ENCODE assay signal across 9 cellular contexts in the genomic region with DNA sequence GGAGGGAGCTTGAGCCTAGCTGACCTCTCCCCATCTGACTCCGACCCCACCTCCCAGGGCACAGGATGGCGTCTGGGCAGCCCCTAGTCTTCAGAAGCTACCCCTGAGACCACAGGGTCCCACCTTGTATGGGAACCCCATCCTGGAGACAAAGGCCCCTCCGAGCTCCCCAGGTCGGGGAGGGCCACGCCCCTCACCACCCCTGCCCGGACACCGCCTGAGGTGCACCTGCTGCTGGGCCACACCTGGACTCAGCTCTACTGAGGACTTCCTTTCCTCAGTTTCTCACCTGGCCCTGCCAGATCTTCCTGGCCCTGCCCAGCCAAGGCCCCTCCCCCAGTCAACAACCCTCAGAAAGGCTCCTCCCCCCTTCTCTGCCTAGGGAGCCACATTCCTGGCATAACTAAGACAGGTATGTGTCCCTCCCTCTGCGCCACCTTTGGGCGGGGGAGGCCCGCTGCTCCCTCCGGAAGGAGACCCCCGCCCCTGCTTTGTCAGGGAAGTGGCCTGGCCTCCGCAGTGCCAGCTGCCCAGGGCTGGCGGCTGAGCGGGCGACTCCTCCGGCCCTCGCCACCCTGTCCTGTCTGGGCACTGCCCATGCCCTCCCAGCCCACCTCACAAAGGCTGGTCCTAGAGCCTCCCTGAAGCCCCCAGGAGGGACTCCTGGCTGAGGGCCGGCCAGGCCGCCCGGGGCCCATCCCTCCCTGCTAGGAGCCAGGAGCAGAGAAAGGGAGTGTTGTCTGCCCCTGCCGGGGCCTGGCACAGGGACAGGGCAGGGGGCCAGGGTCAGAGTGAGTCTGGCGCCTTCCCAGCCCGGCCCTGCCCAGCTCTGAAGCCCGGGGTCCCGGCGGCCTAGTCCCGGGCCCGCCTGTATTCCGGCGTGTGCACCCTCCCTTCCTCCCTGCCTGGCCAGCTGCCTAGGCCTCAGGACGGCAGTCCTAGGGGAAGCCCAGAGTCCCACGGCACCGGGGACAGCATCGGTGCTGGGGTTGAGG. TPM values are rescaled to one million over a fixed set of nuclear protein-coding genes. Genes with fewer than 3 reads are reported as not detected.
DNase-seq lines count a peak whose midpoint lies in the region; ATAC-seq, FAIRE-seq and TF ChIP-seq lines count a peak whose summit lies in the region.
"Had no signal": no experiment of that assay in that cellular context is flagged by ENCODE, and none has a peak within 500 bp of the region (broad histone marks: within the 10 kb centered on the region; RNA-seq: fewer than 3 reads in every experiment).

No MANE protein-coding gene starts in this region.

- peak overlapping the region; percentile 81 for H3K9ac ChIP-seq in keratinocyte (ENCODE audit: control insufficient read depth, extremely low read depth, insufficient read depth, low read length)

- peaks cover 76% of the 10 kb centered on the region for H3K79me2 ChIP-seq in keratinocyte (ENCODE audit: control insufficient read depth, insufficient read depth, low read length)

- H3K4me3 ChIP-seq in breast epithelium (peak overlapping the region in 2 of 3 donors; percentile 48 to 67), keratinocyte (ENCODE audit: control insufficient read depth in 2 of 3, extremely low read depth in 1 of 3, insufficient read depth in 2 of 3, low read depth in 1 of 3, low read length in 3 of 3) (peak overlapping the region; percentile 46 to 80 (median 69)), suprapubic skin (peak overlapping the region; percentile 39), adrenal gland (no peak overlapping the region), tibial artery (no peak overlapping the region)

- H3K4me1 ChIP-seq in breast epithelium: peaks cover 4 to 22% of the 10 kb centered on the region in 2 donors
- peaks cover 50% of the 10 kb centered on the region for H3K4me1 ChIP-seq in keratinocyte (ENCODE audit: control insufficient read depth, extremely low read depth, insufficient read depth, low read length)
- H3K4me1 ChIP-seq in suprapubic skin: peaks cover 64% of the 10 kb centered on the region
- H3K4me1 ChIP-seq in adrenal gland (replicated peaks in 1 of 2): peaks cover 12% of the 10 kb centered on the region in 2 donors
- peaks cover 0 to 48% (median 12%) of the 10 kb centered on the region in 4 donors for H3K4me1 ChIP-seq in tibial artery

- H3K9me1 ChIP-seq in keratinocyte (ENCODE audit: control insufficient read depth, extremely low read depth, insufficient read depth, low read length): no peaks in the 10 kb centered on the region

- WGBS in suprapubic skin: 53% methylated on average over 9 of the region's 35 CpGs
- WGBS in adrenal gland, 4 donors: 62 to 86% (median 67%) methylated on average over 20 to 35 of the region's 35 CpGs

- H3K9me3 ChIP-seq in breast epithelium (no peaks in the 10 kb centered on the region), keratinocyte (ENCODE audit: control insufficient read depth, low read depth, low read length) (no peaks in the 10 kb centered on the region), suprapubic skin (no peaks in the 10 kb centered on the region), adrenal gland (replicated peaks in 1 of 3) (no peaks in the 10 kb centered on the region), tibial artery (no peaks in the 10 kb centered on the region)

- no peak for TF ChIP-seq EP300 in suprapubic skin (IDR thresholded peaks at IDR 0.05)

- ATAC-seq in HG02981 (IDR thresholded peaks at IDR 0.05; ENCODE audit: unreplicated experiment): no peak
- ATAC-seq: SK-N-SH treated with all-trans-retinoic acid at 6 μM for 48 hours had no signal

- TF ChIP-seq POLR2A in breast epithelium (IDR thresholded peaks at IDR 0.05) (peak; percentile 6), suprapubic skin (IDR thresholded peaks at IDR 0.05) (no peak), adrenal gland (IDR thresholded peaks at IDR 0.05) (no peak), erythroblast (IDR thresholded peaks at IDR 0.05; ENCODE audit: low read length) (no peak)

- H3K4me2 ChIP-seq in keratinocyte (ENCODE audit: control insufficient read depth, extremely low read depth, insufficient read depth, low read depth, low read length): peak overlapping the region; percentile 94

- H4K20me1 ChIP-seq in keratinocyte (ENCODE audit: control insufficient read depth, extremely low read depth, insufficient read depth, low read length): peaks cover 3% of the 10 kb centered on the region

- TF ChIP-seq CTCF in breast epithelium (IDR thresholded peaks at IDR 0.05) (no peak), keratinocyte (optimal IDR thresholded peaks at IDR 0.05 in 1 of 3, IDR thresholded peaks at IDR 0.05 in 1 of 3, conservative IDR thresholded peaks at IDR 0.05 in 1 of 3; ENCODE audit: extremely low read depth in 1 of 3, insufficient read depth in 2 of 3, low read length in 3 of 3) (no peak), suprapubic skin (IDR thresholded peaks at IDR 0.05) (no peak), adrenal gland (IDR thresholded peaks at IDR 0.05) (no peak), tibial artery (IDR thresholded peaks at IDR 0.05) (no peak)

- intact Hi-C loops in breast epithelium (cut with DNase I; ENCODE audit: low total_unique reads) (loop anchor here (10.0 kb wide), 1 partner anchor 460 kb away; no protein-coding TSS in a partner anchor), adrenal gland (cut with DNase I) (no loop called here), tibial artery (cut with DNase I; ENCODE audit: low total_unique reads) (loop anchor here (5.0 kb wide), 1 partner anchor 48 kb away; the partner anchor contains the start of gene RNF223)

- H3K27me3 ChIP-seq in breast epithelium: no peaks in the 10 kb centered on the region
- H3K27me3 ChIP-seq in keratinocyte (ENCODE audit: control insufficient read depth, extremely low read depth, insufficient read depth, low read length): no peaks in the 10 kb centered on the region
- no peaks in the 10 kb centered on the region for H3K27me3 ChIP-seq in suprapubic skin
- H3K27me3 ChIP-seq in adrenal gland: peaks cover 13% of the 10 kb centered on the region
- H3K27me3 ChIP-seq in tibial artery: peaks cover 0 to 2% of the 10 kb centered on the region in 2 donors

- H2AFZ ChIP-seq in keratinocyte (ENCODE audit: control insufficient read depth, low read length): no peak overlapping the region

- peak; percentile 93 for DNase-seq in HT-29 (ENCODE audit: low spot score)
- peak; percentile 74 to 92 for DNase-seq in breast epithelium (ENCODE audit: low spot score in 2 of 2)
- peak; percentile 82 for DNase-seq in keratinocyte (ENCODE audit: low read depth, low spot score)
- no peak for DNase-seq in suprapubic skin (ENCODE audit: low spot score in 2 of 2)
- no peak for DNase-seq in adrenal gland
- no peak for DNase-seq in erythroblast (lab: John Stamatoyannopoulos, UW)
- DNase-seq in tibial artery: no peak

- dilution Hi-C loops in keratinocyte (cut with MboI; ENCODE audit: extremely low pct_ligation_motif_present, low sequenced_read_pairs): no loop called here

- FAIRE-seq in keratinocyte (lab: Jason Lieb, UNC): peak; percentile 86

- H3K36me3 ChIP-seq in breast epithelium (no peaks in the 10 kb centered on the region), keratinocyte (ENCODE audit: control insufficient read depth in 2 of 2, extremely low read depth in 1 of 2, insufficient read depth in 2 of 2, low read length in 2 of 2) (peaks cover 27 to 32% of the 10 kb centered on the region in 2 experiments), suprapubic skin (no peaks in the 10 kb centered on the region), adrenal gland (replicated peaks in 1 of 2) (no peaks in the 10 kb centered on the region), tibial artery (no peaks in the 10 kb centered on the region)

- H3K27ac ChIP-seq in breast epithelium (peak overlapping the region; percentile 92 to 93), keratinocyte (ENCODE audit: control insufficient read depth, insufficient read depth, low read length) (peak overlapping the region; percentile 74), suprapubic skin (peak overlapping the region; percentile 66), adrenal gland (no peak overlapping the region), tibial artery (no peak overlapping the region)

RNA-seq across cellular contexts. Expression of gene AGRN, which starts 4.8 kb away (rescaled TPM):
- total RNA-seq in HT-29 (2014; rRNA removed; shearing (Covaris generic)): 683 and 894 TPM in 2 replicates
- total RNA-seq in breast epithelium: 10 to 100 TPM in 2 of 3 donors, 1 to 10 TPM in 1; 9.1 to 37.0 (median 30.5) TPM
- 72.4 to 128 TPM (median 115 TPM) in 3 replicates for polyA plus RNA-seq in keratinocyte
- polyA plus RNA-seq in keratinocyte (2011; ENCODE audit: low read depth): 39.1 TPM
- polyA plus RNA-seq in keratinocyte (2011; cell fraction: cytosol; rRNA removed): 16.3 and 42.4 TPM in 2 replicates
- polyA plus RNA-seq in keratinocyte (2011; cell fraction: nucleus; rRNA removed): 502 and 631 TPM in 2 replicates
- polyA plus RNA-seq in keratinocyte (2012; ENCODE audit: low replicate concordance): 81.1 and 250 TPM in 2 replicates
- 138 to 307 TPM (median 166 TPM) in 3 replicates for polyA minus RNA-seq in keratinocyte
- 279 TPM for polyA minus RNA-seq in keratinocyte (2011; cell fraction: cytosol; rRNA and poly(A)+ RNA removed)
- 641 and 796 TPM in 2 replicates for polyA minus RNA-seq in keratinocyte (2011; cell fraction: nucleus; rRNA and poly(A)+ RNA removed)
- total RNA-seq in suprapubic skin: 10 to 100 TPM; 50.6 to 84.8 (median 71.1) TPM
- 10 to 100 TPM in 6 of 8 donors, 1 to 10 TPM in 2; 6.0 to 20.5 (median 14.0) TPM for total RNA-seq in adrenal gland
- polyA plus RNA-seq in adrenal gland: 10 to 100 TPM in 2 of 3 donors, 1 to 10 TPM in 1; 2.2 to 27.8 (median 10.2) TPM

RNA-seq across cellular contexts. Expression of gene ISG15, which starts 11.4 kb away (rescaled TPM):
- 706 and 895 TPM in 2 replicates for total RNA-seq in HT-29 (2014; rRNA removed; shearing (Covaris generic))
- total RNA-seq in breast epithelium: 10 to 100 TPM; 15.5 to 31.5 (median 18.0) TPM
- 222 to 711 TPM (median 246 TPM) in 3 replicates for polyA plus RNA-seq in keratinocyte
- polyA plus RNA-seq in keratinocyte (2011; ENCODE audit: low read depth): 26.1 TPM
- 145 and 468 TPM in 2 replicates for polyA plus RNA-seq in keratinocyte (2011; cell fraction: cytosol; rRNA removed)
- 104 and 161 TPM in 2 replicates for polyA plus RNA-seq in keratinocyte (2011; cell fraction: nucleus; rRNA removed)
- polyA plus RNA-seq in keratinocyte (2012; ENCODE audit: low replicate concordance): 16.6 and 445 TPM in 2 replicates
- polyA minus RNA-seq in keratinocyte: 93.8 to 242 TPM (median 129 TPM) in 3 replicates
- 327 TPM for polyA minus RNA-seq in keratinocyte (2011; cell fraction: cytosol; rRNA and poly(A)+ RNA removed)
- polyA minus RNA-seq in keratinocyte (2011; cell fraction: nucleus; rRNA and poly(A)+ RNA removed): 62.5 and 82.8 TPM in 2 replicates
- total RNA-seq in suprapubic skin: 10 to 100 TPM in 1 of 4 donors, 1 to 10 TPM in 3; 5.4 to 10.1 (median 7.9) TPM
- total RNA-seq in adrenal gland: 10 to 100 TPM; 11.5 to 58.1 (median 24.3) TPM
- 100 to 1,000 TPM in 2 of 3 donors, 1 to 10 TPM in 1; 1.7 to 308 (median 220) TPM for polyA plus RNA-seq in adrenal gland

RNA-seq across cellular contexts. Expression of gene HES4, which starts 24.8 kb away (rescaled TPM):
- total RNA-seq in HT-29 (2014; rRNA removed; shearing (Covaris generic)): 110 and 139 TPM in 2 replicates
- 10 to 100 TPM in 2 of 3 donors, 1 to 10 TPM in 1; 8.3 to 36.4 (median 34.2) TPM for total RNA-seq in breast epithelium
- polyA plus RNA-seq in keratinocyte: 3.0 to 14.7 TPM (median 3.1 TPM) in 3 replicates
- 9.0 TPM for polyA plus RNA-seq in keratinocyte (2011; ENCODE audit: low read depth)
- polyA plus RNA-seq in keratinocyte (2011; cell fraction: cytosol; rRNA removed): 4.3 and 19.7 TPM in 2 replicates
- 35.8 and 69.8 TPM in 2 replicates for polyA plus RNA-seq in keratinocyte (2011; cell fraction: nucleus; rRNA removed)
- polyA plus RNA-seq in keratinocyte (2012; ENCODE audit: low replicate concordance): 4.7 and 19.6 TPM in 2 replicates
- 0.35 to 0.79 TPM (median 0.76 TPM) in 3 replicates for polyA minus RNA-seq in keratinocyte
- polyA minus RNA-seq in keratinocyte (2011; cell fraction: cytosol; rRNA and poly(A)+ RNA removed): 22.4 TPM
- 5.4 and 11.4 TPM in 2 replicates for polyA minus RNA-seq in keratinocyte (2011; cell fraction: nucleus; rRNA and poly(A)+ RNA removed)
- 10 to 100 TPM; 12.7 to 34.8 (median 31.6) TPM for total RNA-seq in suprapubic skin
- 10 to 100 TPM in 1 of 8 donors, 1 to 10 TPM in 7; 3.1 to 14.5 (median 6.4) TPM for total RNA-seq in adrenal gland
- 10 to 100 TPM in 2 of 3 donors, not detected in 1; 27.3 to 29.8 TPM for polyA plus RNA-seq in adrenal gland

RNA-seq across cellular contexts. Expression of gene PERM1, which starts 42.8 kb away (rescaled TPM):
- 0.03 TPM in 1 of 2 replicates, not detected in the other for total RNA-seq in HT-29 (2014; rRNA removed; shearing (Covaris generic))
- total RNA-seq in breast epithelium: 1 to 10 TPM in 1 of 3 donors, under 1 TPM in 1, not detected in 1; 0.33 to 1.9 TPM
- not detected in 3 replicates for polyA plus RNA-seq in keratinocyte
- polyA plus RNA-seq in keratinocyte (2011; ENCODE audit: low read depth): not detected
- not detected in 2 replicates for polyA plus RNA-seq in keratinocyte (2011; cell fraction: cytosol; rRNA removed)
- polyA plus RNA-seq in keratinocyte (2011; cell fraction: nucleus; rRNA removed): not detected in 2 replicates
- polyA plus RNA-seq in keratinocyte (2012; ENCODE audit: low replicate concordance): 6.3 and 8.5 TPM in 2 replicates
- not detected in 3 replicates for polyA minus RNA-seq in keratinocyte
- not detected for polyA minus RNA-seq in keratinocyte (2011; cell fraction: cytosol; rRNA and poly(A)+ RNA removed)
- not detected in 2 replicates for polyA minus RNA-seq in keratinocyte (2011; cell fraction: nucleus; rRNA and poly(A)+ RNA removed)
- under 1 TPM; 0.24 to 0.93 (median 0.44) TPM for total RNA-seq in suprapubic skin
- total RNA-seq in adrenal gland: under 1 TPM in 5 of 8 donors, not detected in 3; 0.13 to 0.28 (median 0.14) TPM
- polyA plus RNA-seq in adrenal gland: under 1 TPM in 2 of 3 donors, not detected in 1; 0.40 to 0.88 TPM

RNA-seq across cellular contexts. Expression of gene RNF223, which starts 49.4 kb away (rescaled TPM):
- total RNA-seq in HT-29 (2014; rRNA removed; shearing (Covaris generic)): 16.2 and 16.5 TPM in 2 replicates
- total RNA-seq in breast epithelium (1 to 10 TPM in 1 of 3 donors, under 1 TPM in 1, not detected in 1; 0.33 to 2.8 TPM), suprapubic skin (1 to 10 TPM; 1.8 to 4.9 (median 4.8) TPM), adrenal gland (not detected)
- polyA plus RNA-seq in keratinocyte (0.22 to 0.45 TPM (median 0.32 TPM) in 3 replicates), adrenal gland (under 1 TPM in 1 of 3 donors, not detected in 2; 0.03 TPM)
- 3.1 TPM for polyA plus RNA-seq in keratinocyte (2011; ENCODE audit: low read depth)
- polyA plus RNA-seq in keratinocyte (2011; cell fraction: cytosol; rRNA removed): 0.27 and 0.56 TPM in 2 replicates
- polyA plus RNA-seq in keratinocyte (2011; cell fraction: nucleus; rRNA removed): 0.90 and 0.99 TPM in 2 replicates
- polyA plus RNA-seq in keratinocyte (2012; ENCODE audit: low replicate concordance): 0.29 and 19.8 TPM in 2 replicates
- 0.56 TPM in 1 of 3 replicates, not detected in the others for polyA minus RNA-seq in keratinocyte
- not detected for polyA minus RNA-seq in keratinocyte (2011; cell fraction: cytosol; rRNA and poly(A)+ RNA removed)
- polyA minus RNA-seq in keratinocyte (2011; cell fraction: nucleus; rRNA and poly(A)+ RNA removed): 1.2 and 1.8 TPM in 2 replicates

Comparison
In these comparisons a context has a peak if more than half of its experiments do, and no peak if none do; other contexts are left out.
1. DNase-seq: peak in HT-29 (single experiment), breast epithelium (2 of 2) and keratinocyte (single experiment); none in suprapubic skin (0 of 2), adrenal gland (0 of 7), erythroblast (0 of 2) and tibial artery (0 of 2).
2. H3K27ac ChIP-seq: peak in breast epithelium (2 of 2), keratinocyte (single experiment) and suprapubic skin (single experiment); none in adrenal gland (0 of 5) and tibial artery (0 of 2).
3. H3K4me3 ChIP-seq: peak in breast epithelium (2 of 3), keratinocyte (3 of 3) and suprapubic skin (single experiment); none in adrenal gland (0 of 4) and tibial artery (0 of 2).
4. RNA of gene ISG15, which starts 11.4 kb away (total RNA-seq): 706 to 895 TPM in HT-29; 11.5 to 58.1 TPM in adrenal gland, 15.5 to 31.5 TPM in breast epithelium and 5.4 to 10.1 TPM in suprapubic skin; every median in the first group is over 10 times any median in the second.
5. intact Hi-C loops: an anchor here in breast epithelium (10.0 kb wide) and tibial artery (5.0 kb wide); none called in adrenal gland.